1 cellular context compared by ENCODE assay signal in the genomic region with DNA sequence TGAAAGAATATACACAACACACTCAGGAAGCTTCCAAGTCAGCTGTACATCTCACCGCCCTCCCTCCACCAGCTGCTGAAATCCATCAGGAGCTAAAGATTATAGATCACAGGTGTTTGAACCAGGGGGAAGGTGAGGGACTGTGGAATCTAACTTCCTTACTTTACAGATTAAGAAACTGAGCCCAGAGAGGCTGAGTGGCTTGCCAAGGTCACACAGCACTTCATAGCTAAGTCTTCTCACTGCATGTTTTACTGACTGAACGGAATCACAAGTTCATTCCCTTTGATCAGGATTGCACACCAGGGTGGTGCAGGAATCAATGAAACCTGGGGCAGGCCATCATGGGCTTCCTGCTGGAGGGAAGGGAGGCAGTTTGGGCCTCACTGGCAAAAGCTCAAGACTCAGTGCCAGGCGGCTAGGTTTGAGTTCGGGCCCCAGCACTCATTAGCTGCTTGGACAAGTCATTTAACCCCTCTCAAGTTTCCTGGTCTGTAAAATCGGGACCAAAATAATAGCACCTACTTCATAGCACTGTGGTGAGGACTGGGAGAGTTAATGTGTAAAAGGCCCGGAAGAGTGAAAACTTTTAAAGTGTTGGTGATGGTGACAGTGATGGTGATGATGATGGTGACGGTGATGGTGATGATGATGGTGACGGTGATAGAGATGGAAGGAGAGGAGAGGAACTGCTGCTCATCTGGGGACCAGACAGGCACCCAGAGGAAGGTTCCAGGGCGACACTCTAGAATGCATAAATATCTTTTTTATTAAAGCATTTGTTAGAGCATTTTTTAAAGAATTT.
TF ChIP-seq lines count a peak whose summit lies in the region.

No MANE protein-coding gene starts in this region.

TF ChIP-seq in HEK293, 187 proteins besides CTCF, POLR2A, EP300 and RAD21:
- TF ChIP-seq, protein P1, sequence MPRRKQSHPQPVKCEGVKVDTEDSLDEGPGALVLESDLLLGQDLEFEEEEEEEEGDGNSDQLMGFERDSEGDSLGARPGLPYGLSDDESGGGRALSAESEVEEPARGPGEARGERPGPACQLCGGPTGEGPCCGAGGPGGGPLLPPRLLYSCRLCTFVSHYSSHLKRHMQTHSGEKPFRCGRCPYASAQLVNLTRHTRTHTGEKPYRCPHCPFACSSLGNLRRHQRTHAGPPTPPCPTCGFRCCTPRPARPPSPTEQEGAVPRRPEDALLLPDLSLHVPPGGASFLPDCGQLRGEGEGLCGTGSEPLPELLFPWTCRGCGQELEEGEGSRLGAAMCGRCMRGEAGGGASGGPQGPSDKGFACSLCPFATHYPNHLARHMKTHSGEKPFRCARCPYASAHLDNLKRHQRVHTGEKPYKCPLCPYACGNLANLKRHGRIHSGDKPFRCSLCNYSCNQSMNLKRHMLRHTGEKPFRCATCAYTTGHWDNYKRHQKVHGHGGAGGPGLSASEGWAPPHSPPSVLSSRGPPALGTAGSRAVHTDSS (tag by site-specific recombination; IDR thresholded peaks at IDR 0.05) = peak; percentile 24; the same call in 1 of the 2 replicates
- TF ChIP-seq ZNF223 (tag by site-specific recombination; IDR thresholded peaks at IDR 0.05) (no peak), ZBTB7A (tag by site-specific recombination; IDR thresholded peaks at IDR 0.05; ENCODE audit: low read depth) (no peak), KLF7 (tag by site-specific recombination; IDR thresholded peaks at IDR 0.05; ENCODE audit: borderline replicate concordance) (no peak), ZNF391 (tag by site-specific recombination; IDR thresholded peaks at IDR 0.05; ENCODE audit: borderline replicate concordance, low read depth) (no peak), ZNF596 (tag by site-specific recombination; IDR thresholded peaks at IDR 0.05) (no peak), ZNF404 (tag by site-specific recombination; IDR thresholded peaks at IDR 0.05) (no peak), ZNF510 (tag by site-specific recombination; IDR thresholded peaks at IDR 0.05; ENCODE audit: insufficient replicate concordance) (no peak)
